3 cellular contexts compared by ENCODE assay signal in genomic region chr20:64192406-64192805, GRCh38.
TF ChIP-seq lines count a peak whose summit lies in the region.

No MANE protein-coding gene starts in this region.

TF ChIP-seq in HCT116, 20 proteins besides CTCF, POLR2A, EP300 and RAD21:
- TF ChIP-seq POLR2AphosphoS5 (IDR thresholded peaks at IDR 0.05; ENCODE audit: low read depth, low read length) (no peak), ZFX (IDR thresholded peaks at IDR 0.05) (no peak), REST (IDR thresholded peaks at IDR 0.05; ENCODE audit: low read depth) (peak; percentile 64)

TF ChIP-seq in GM12878, 131 proteins besides CTCF, POLR2A, EP300 and RAD21:
- TF ChIP-seq PKNOX1 (IDR thresholded peaks at IDR 0.05) (no peak), PAX5 (IDR thresholded peaks at IDR 0.05; ENCODE audit: borderline replicate concordance, low read depth, low read length) (peak; percentile 55; the same call in 1 of the 2 replicates), RELB (IDR thresholded peaks at IDR 0.05; ENCODE audit: low read depth) (no peak), CREB1 (IDR thresholded peaks at IDR 0.05; ENCODE audit: low read depth) (no peak), SUZ12 (IDR thresholded peaks at IDR 0.05; ENCODE audit: unreplicated experiment) (no peak), STAT3 (IDR thresholded peaks at IDR 0.05; ENCODE audit: low read depth, low read length) (no peak), MTA3 (IDR thresholded peaks at IDR 0.05; ENCODE audit: borderline replicate concordance, low read length) (no peak), REST (IDR thresholded peaks at IDR 0.05; ENCODE audit: low read depth, low read length) (peak; percentile 80), PML (IDR thresholded peaks at IDR 0.05; ENCODE audit: low read length) (no peak), IKZF2 (IDR thresholded peaks at IDR 0.05) (no peak), ZNF384 (IDR thresholded peaks at IDR 0.05; ENCODE audit: borderline replicate concordance, low read depth, low read length) (no peak)
TF ChIP-seq in GM12878: peak in this region for 2.

TF ChIP-seq in HepG2, 621 proteins besides CTCF, POLR2A, EP300 and RAD21 (continues in another document):
- no peak for TF ChIP-seq NR2C2 (CRISPR knock-in tag; IDR thresholded peaks at IDR 0.05; ENCODE audit: borderline replicate concordance)
- TF ChIP-seq TEAD3 (CRISPR knock-in tag; optimal IDR thresholded peaks at IDR 0.05; ENCODE audit: borderline replicate concordance): peak; percentile 73
- no peak for TF ChIP-seq MAFF (IDR thresholded peaks at IDR 0.05; ENCODE audit: low read depth, low read length)
- TF ChIP-seq ZNF563 (CRISPR knock-in tag; IDR thresholded peaks at IDR 0.05): 0 out of 2 replicates have a peak, but pooled peaks have one; percentile 53
- no peak for TF ChIP-seq ESRRA (CRISPR knock-in tag; IDR thresholded peaks at IDR 0.05; ENCODE audit: low read depth)
- peak; percentile 71; the same call in 1 of the 2 replicates for TF ChIP-seq HMGXB3 (CRISPR knock-in tag; IDR thresholded peaks at IDR 0.05; ENCODE audit: borderline replicate concordance)
- no peak for TF ChIP-seq IRX3 (CRISPR knock-in tag; IDR thresholded peaks at IDR 0.05; ENCODE audit: borderline replicate concordance, low read depth)
- peak; percentile 86; the same call in 1 of the 2 replicates for TF ChIP-seq ZNF552 (CRISPR knock-in tag; IDR thresholded peaks at IDR 0.05; ENCODE audit: borderline replicate concordance)
- TF ChIP-seq STAG1 (CRISPR knock-in tag; IDR thresholded peaks at IDR 0.05): no peak
- TF ChIP-seq RARA (CRISPR knock-in tag; IDR thresholded peaks at IDR 0.05): peak; percentile 66
- TF ChIP-seq SP140L (CRISPR knock-in tag; IDR thresholded peaks at IDR 0.05; ENCODE audit: borderline replicate concordance): no peak
- TF ChIP-seq TCF7L2 (IDR thresholded peaks at IDR 0.05; ENCODE audit: low read depth, low read length): no peak
- TF ChIP-seq KLF6 (CRISPR knock-in tag; IDR thresholded peaks at IDR 0.05): peak; percentile 68; the same call in 1 of the 2 replicates
- TF ChIP-seq MAX (IDR thresholded peaks at IDR 0.05): 0 out of 2 replicates have a peak, but pooled peaks have one; percentile 20
- no peak for TF ChIP-seq NFYB (CRISPR knock-in tag; IDR thresholded peaks at IDR 0.05)
- 0 out of 2 replicates have a peak, but pooled peaks have one; percentile 48 for TF ChIP-seq FLYWCH1 (CRISPR knock-in tag; IDR thresholded peaks at IDR 0.05)
- TF ChIP-seq MTERF4 (CRISPR knock-in tag; IDR thresholded peaks at IDR 0.05): peak; percentile 63; the same call in 1 of the 2 replicates
- TF ChIP-seq ZNF644 (CRISPR knock-in tag; IDR thresholded peaks at IDR 0.05; ENCODE audit: low read depth): peak; percentile 57; the same call in 1 of the 2 replicates
- no peak; the same call in 1 of the 2 replicates for TF ChIP-seq GLMP (CRISPR knock-in tag; IDR thresholded peaks at IDR 0.05; ENCODE audit: borderline replicate concordance)
- no peak for TF ChIP-seq MAFK (conservative IDR thresholded peaks at IDR 0.05 in 1 of 2, IDR thresholded peaks at IDR 0.05 in 1 of 2; ENCODE audit: low read length in 2 of 2)
- TF ChIP-seq MYC (CRISPR knock-in tag; IDR thresholded peaks at IDR 0.05; ENCODE audit: borderline replicate concordance): peak; percentile 20; the same call in 1 of the 2 replicates
- TF ChIP-seq HDAC6 (IDR thresholded peaks at IDR 0.05; ENCODE audit: low read depth, low read length): no peak
- TF ChIP-seq PLSCR1 (CRISPR knock-in tag; IDR thresholded peaks at IDR 0.05; ENCODE audit: borderline replicate concordance): no peak
- no peak for TF ChIP-seq ZNF776 (CRISPR knock-in tag; IDR thresholded peaks at IDR 0.05)
- TF ChIP-seq HDAC2 (CRISPR knock-in tag; IDR thresholded peaks at IDR 0.05): peak; percentile 67; the same call in 1 of the 2 replicates
- no peak; the same call in 1 of the 2 replicates for TF ChIP-seq ZNF274 (CRISPR knock-in tag; IDR thresholded peaks at IDR 0.05)
- no peak for TF ChIP-seq ZNF674 (CRISPR knock-in tag; IDR thresholded peaks at IDR 0.05; ENCODE audit: low read depth)
- TF ChIP-seq AHR (CRISPR knock-in tag; IDR thresholded peaks at IDR 0.05): peak; percentile 84; the same call in 1 of the 2 replicates
- peak; percentile 86; the same call in 1 of the 2 replicates for TF ChIP-seq NFKB2 (CRISPR knock-in tag; IDR thresholded peaks at IDR 0.05; ENCODE audit: borderline replicate concordance)
- TF ChIP-seq GATAD1 (CRISPR knock-in tag; IDR thresholded peaks at IDR 0.05): peak; percentile 63
- peak; percentile 51; the same call in 1 of the 2 replicates for TF ChIP-seq THAP11 (CRISPR knock-in tag; IDR thresholded peaks at IDR 0.05)
- no peak for TF ChIP-seq ZNF253 (CRISPR knock-in tag; IDR thresholded peaks at IDR 0.05; ENCODE audit: borderline replicate concordance)
- no peak for TF ChIP-seq E2F2 (CRISPR knock-in tag; IDR thresholded peaks at IDR 0.05; ENCODE audit: borderline replicate concordance)
- peak; percentile 93 for TF ChIP-seq HES4 (CRISPR knock-in tag; IDR thresholded peaks at IDR 0.05; ENCODE audit: borderline replicate concordance)
- TF ChIP-seq BRF2 (CRISPR knock-in tag; IDR thresholded peaks at IDR 0.05): no peak
- TF ChIP-seq MYPOP (CRISPR knock-in tag; IDR thresholded peaks at IDR 0.05): peak; percentile 32; the same call in 1 of the 2 replicates
- 0 out of 2 replicates have a peak, but pooled peaks have one; percentile 50 for TF ChIP-seq ZNF232 (CRISPR knock-in tag; IDR thresholded peaks at IDR 0.05; ENCODE audit: borderline replicate concordance)
- no peak for TF ChIP-seq AKAP8 (CRISPR knock-in tag; IDR thresholded peaks at IDR 0.05)
- TF ChIP-seq MIER3 (CRISPR knock-in tag; IDR thresholded peaks at IDR 0.05; ENCODE audit: borderline replicate concordance): peak; percentile 79; the same call in 1 of the 2 replicates
- no peak; the same call in 1 of the 2 replicates for TF ChIP-seq CAMTA2 (CRISPR knock-in tag; IDR thresholded peaks at IDR 0.05; ENCODE audit: borderline replicate concordance)
- TF ChIP-seq ZNF350 (CRISPR knock-in tag; IDR thresholded peaks at IDR 0.05; ENCODE audit: borderline replicate concordance, low read depth): peak; percentile 31; the same call in 1 of the 2 replicates
- TF ChIP-seq ZNF574 (CRISPR knock-in tag; IDR thresholded peaks at IDR 0.05): peak; percentile 43; the same call in 1 of the 2 replicates
- TF ChIP-seq PRMT3 (CRISPR knock-in tag; IDR thresholded peaks at IDR 0.05; ENCODE audit: borderline replicate concordance, low read depth): peak; percentile 83; the same call in 1 of the 2 replicates
- no peak for TF ChIP-seq ZKSCAN8 (CRISPR knock-in tag; IDR thresholded peaks at IDR 0.05; ENCODE audit: borderline replicate concordance)
- TF ChIP-seq ZNF263 (CRISPR knock-in tag; IDR thresholded peaks at IDR 0.05): no peak
- no peak for TF ChIP-seq ZNF207 (IDR thresholded peaks at IDR 0.05; ENCODE audit: borderline replicate concordance)
- TF ChIP-seq BORCS8-MEF2B (CRISPR knock-in tag; IDR thresholded peaks at IDR 0.05): peak; percentile 79
- peak; percentile 52; the same call in 1 of the 2 replicates for TF ChIP-seq ZBTB21 (CRISPR knock-in tag; IDR thresholded peaks at IDR 0.05)
- TF ChIP-seq ZNF296 (CRISPR knock-in tag; conservative IDR thresholded peaks at IDR 0.05): 0 out of 2 replicates have a peak, but pooled peaks have one; percentile 53
- TF ChIP-seq ZNF761 (CRISPR knock-in tag; conservative IDR thresholded peaks at IDR 0.05): no peak
